20 cellular contexts compared by ENCODE assay signal in the genomic region with DNA sequence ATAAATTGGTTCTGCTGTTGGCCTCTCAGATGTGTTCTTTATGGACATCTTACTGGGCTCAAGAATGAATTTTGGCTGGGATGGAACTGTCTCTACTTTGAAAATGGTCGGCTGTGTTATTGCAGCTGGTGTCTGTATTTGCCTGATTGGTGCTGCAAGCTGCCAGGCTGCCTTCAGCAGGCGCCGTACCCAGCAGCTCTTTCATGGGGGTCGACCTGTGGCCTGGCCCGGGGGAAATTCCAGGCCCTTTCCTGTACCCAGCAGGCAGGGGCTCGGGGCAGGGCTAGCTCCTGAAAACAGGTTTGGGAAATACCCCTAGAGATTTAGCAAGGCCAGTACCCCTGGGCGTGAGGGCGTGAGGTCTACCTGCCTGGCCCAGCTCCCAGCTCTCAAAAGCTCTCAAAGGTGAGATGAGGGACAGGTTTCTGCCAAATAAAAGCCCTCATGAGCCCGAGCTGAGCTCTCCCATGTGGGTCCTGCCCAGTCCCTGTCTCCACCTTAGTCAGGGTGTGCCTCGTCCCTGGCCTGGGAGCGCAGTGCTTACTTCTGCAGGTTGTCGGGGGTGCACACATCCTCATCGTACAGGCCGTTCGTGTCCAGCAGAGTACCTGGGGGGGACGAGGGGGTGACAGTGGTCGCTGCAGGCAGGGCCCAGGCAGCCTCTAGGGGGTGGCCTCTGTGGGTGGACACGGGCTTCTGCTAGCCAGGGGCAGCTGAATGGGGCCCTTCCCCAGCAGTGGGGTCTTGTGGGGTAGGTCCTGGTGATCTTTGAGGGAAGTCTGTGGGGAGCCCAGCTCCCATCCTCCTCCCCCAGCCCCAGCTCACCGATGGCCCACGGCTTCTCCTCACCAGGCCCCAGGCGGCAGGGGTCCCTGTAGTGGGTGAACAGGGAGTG. TPM values are rescaled to one million over a fixed set of nuclear protein-coding genes. Genes with fewer than 3 reads are reported as not detected.
DNase-seq lines count a peak whose midpoint lies in the region; TF ChIP-seq lines count a peak whose summit lies in the region.
"Had no signal": no experiment of that assay in that cellular context is flagged by ENCODE, and none has a peak within 500 bp of the region (broad histone marks: within the 10 kb centered on the region; RNA-seq: fewer than 3 reads in every experiment).

No MANE protein-coding gene starts in this region.

- H2BK15ac ChIP-seq in neuronal stem cell (ENCODE audit: low read length): no peak overlapping the region

- H3K9me3 ChIP-seq in WERI-Rb-1 (ENCODE audit: severe bottlenecking) (no peaks in the 10 kb centered on the region), neuronal stem cell (replicated peaks in 1 of 2; ENCODE audit: control insufficient read depth in 2 of 2, insufficient read depth in 1 of 2, low read depth in 1 of 2, low read length in 2 of 2) (no peaks in the 10 kb centered on the region)
- H3K9me3 ChIP-seq: MG63, SJSA1 had no signal

- no peak overlapping the region for H2AFZ ChIP-seq in neuronal stem cell (ENCODE audit: low read length)

- peak; percentile 39 for DNase-seq in DMS 273 (lab: John Stamatoyannopoulos, UW; ENCODE audit: unreplicated experiment)
- DNase-seq in DMS 273 treated with DMSO at 0.1 percent for 48 hours (lab: John Stamatoyannopoulos, UW): no peak
- peak; percentile 78 for DNase-seq in H7
- no peak for DNase-seq in WERI-Rb-1
- DNase-seq in neuronal stem cell (ENCODE audit: low spot score): no peak
- no peak for DNase-seq in Kasumi-1 (lab: John Stamatoyannopoulos, UW)
- no peak for DNase-seq in activated CD4-positive, alpha-beta memory T cell treated with anti-CD3 and anti-CD28 coated beads for 36 hours
- DNase-seq in activated naive CD4-positive, alpha-beta T cell treated with Interleukin-2 at 50 U/mL for 16 hours: no peak
- DNase-seq: AML-193, COR-L47, GOT3, Karpas-422, MG63, NCI-H1048, NCI-H146, NCI-H2081, SW 1271 had no signal

- no peak for TF ChIP-seq CTCF in WERI-Rb-1 (IDR thresholded peaks at IDR 0.05; ENCODE audit: low read depth, low read length)

- H3K18ac ChIP-seq in neuronal stem cell (ENCODE audit: low read length): peak overlapping the region; percentile 53

- H2BK120ac ChIP-seq in neuronal stem cell (ENCODE audit: low read depth, low read length): peak overlapping the region; percentile 61

- H3K9me3 Mint-ChIP-seq in activated CD4-positive, alpha-beta memory T cell treated with anti-CD3 and anti-CD28 coated beads for 36 hours: no peaks in the 10 kb centered on the region

- peaks cover 8% of the 10 kb centered on the region for H3K4me1 Mint-ChIP-seq in activated CD4-positive, alpha-beta memory T cell treated with anti-CD3 and anti-CD28 coated beads for 36 hours (ENCODE audit: low read depth)

- peaks cover 1% of the 10 kb centered on the region for H3K36me3 Mint-ChIP-seq in activated CD4-positive, alpha-beta memory T cell treated with anti-CD3 and anti-CD28 coated beads for 36 hours

- peak overlapping the region; percentile 68 for H3K23ac ChIP-seq in neuronal stem cell (ENCODE audit: low read depth, low read length, poor library complexity)

- peaks cover 3% of the 10 kb centered on the region for H3K79me1 ChIP-seq in neuronal stem cell (ENCODE audit: low read depth, low read length)

- H3K27ac Mint-ChIP-seq in activated CD4-positive, alpha-beta memory T cell treated with anti-CD3 and anti-CD28 coated beads for 36 hours: no peak overlapping the region

- H3K27me3 Mint-ChIP-seq in activated CD4-positive, alpha-beta memory T cell treated with anti-CD3 and anti-CD28 coated beads for 36 hours: peaks cover 5% of the 10 kb centered on the region

- no peak overlapping the region for H3K4ac ChIP-seq in neuronal stem cell (ENCODE audit: low read length)

- H4K91ac ChIP-seq in neuronal stem cell (ENCODE audit: low read depth, low read length, poor library complexity): no peak overlapping the region

- H3K4me2 ChIP-seq in neuronal stem cell (ENCODE audit: insufficient read depth, low read length, poor library complexity, severe bottlenecking): no peak overlapping the region

- peak overlapping the region; percentile 6 for H2BK5ac ChIP-seq in neuronal stem cell (ENCODE audit: low read length)

- H3K27me3 ChIP-seq in H7 (ENCODE audit: control insufficient read depth, insufficient read depth, low read length) (no peaks in the 10 kb centered on the region), WERI-Rb-1 (ENCODE audit: insufficient read depth, low read depth, severe bottlenecking) (no peaks in the 10 kb centered on the region), neuronal stem cell (ENCODE audit: control insufficient read depth in 3 of 3, insufficient read depth in 3 of 3, low read depth in 1 of 3, low read length in 3 of 3) (no peaks in the 10 kb centered on the region)
- H3K27me3 ChIP-seq: MG63, SJSA1 had no signal

- peak overlapping the region; percentile 74 for H3K9ac ChIP-seq in neuronal stem cell (ENCODE audit: low read depth, low read length, poor library complexity)

- H3K4me1 ChIP-seq in neuronal stem cell (ENCODE audit: control insufficient read depth in 2 of 2, insufficient read depth in 1 of 2, low read depth in 1 of 2, low read length in 2 of 2): peaks cover 10 to 13% of the 10 kb centered on the region in 2 donors
- H3K4me1 ChIP-seq: SJSA1 had no signal

- CTCF ChIA-PET in activated CD4-positive, alpha-beta memory T cell treated with anti-CD3 and anti-CD28 coated beads for 36 hours (lab: Charles Lee): interaction anchor here (0.6 to 1.9 kb wide), 9 partner anchors 8 to 345 kb away, joined by 3 to 9 read pairs (median 3); no protein-coding TSS in a partner anchor

- peak overlapping the region; percentile 79 for H3K14ac ChIP-seq in neuronal stem cell (ENCODE audit: low read length)

- intact Hi-C loops in activated CD4-positive, alpha-beta memory T cell treated with anti-CD3 and anti-CD28 coated beads for 36 hours (cut with micrococcal nuclease): no loop called here

- no CpG with 5 or more reads among the region's 21 CpGs for WGBS in neuronal stem cell (ENCODE audit: extremely low coverage in 2 of 2, insufficient read length in 2 of 2, insufficient replicate concordance in 1 of 2), 2 donors

- POLR2A ChIA-PET in activated CD4-positive, alpha-beta memory T cell treated with anti-CD3 and anti-CD28 coated beads for 36 hours (lab: Charles Lee): no interaction called here

- H4K8ac ChIP-seq in neuronal stem cell (ENCODE audit: low read depth, low read length): no peak overlapping the region

- peak overlapping the region; percentile 74 for H2AK5ac ChIP-seq in neuronal stem cell (ENCODE audit: low read depth, low read length)

- no peak overlapping the region for H2BK12ac ChIP-seq in neuronal stem cell (ENCODE audit: low read length)

- no peak overlapping the region for H3K4me3 ChIP-seq in H7 (ENCODE audit: insufficient read depth, low read depth, low read length)
- no peak overlapping the region for H3K4me3 ChIP-seq in WERI-Rb-1 (ENCODE audit: low read depth, low read length)
- no peak overlapping the region for H3K4me3 ChIP-seq in neuronal stem cell (ENCODE audit: low read length in 2 of 2)
- H3K4me3 ChIP-seq: GM12878, MG63, SJSA1 had no signal

- H3K4me3 Mint-ChIP-seq in activated CD4-positive, alpha-beta memory T cell treated with anti-CD3 and anti-CD28 coated beads for 36 hours: no peak overlapping the region

- H3K27ac ChIP-seq in WERI-Rb-1 (peak overlapping the region; percentile 18; the same call in 1 of the 2 replicates), neuronal stem cell (replicated peaks; ENCODE audit: low read length) (no peak overlapping the region)
- H3K27ac ChIP-seq: 22Rv1, SJSA1 had no signal

- H3K36me3 ChIP-seq in H7 (replicated peaks; ENCODE audit: control insufficient read depth, insufficient read depth, low read length) (no peaks in the 10 kb centered on the region), WERI-Rb-1 (peaks cover 10% of the 10 kb centered on the region), neuronal stem cell (replicated peaks in 1 of 2; ENCODE audit: control insufficient read depth in 2 of 2, insufficient read depth in 2 of 2, low read length in 2 of 2) (peaks cover 4 to 7% of the 10 kb centered on the region in 2 donors)
- H3K36me3 ChIP-seq: MG63 had no signal

RNA-seq across cellular contexts. Expression of gene PRMT7, which starts 52.4 kb away (rescaled TPM):
- total RNA-seq in H7 (2014; rRNA removed; shearing (Covaris generic)): 34.6 and 56.5 TPM in 2 replicates
- polyA plus RNA-seq in neuronal stem cell (2013, experiment 1 of 2): 29.2 TPM
- polyA plus RNA-seq in neuronal stem cell (2013, experiment 2 of 2): 27.7 TPM
- 10 to 100 TPM; 60.4 to 62.8 TPM for total RNA-seq in activated CD4-positive, alpha-beta memory T cell treated with anti-CD3 and anti-CD28 coated beads for 36 hours

RNA-seq across cellular contexts. Expression of gene SLC7A6OS, which starts 52.5 kb away (rescaled TPM):
- 15.8 and 20.7 TPM in 2 replicates for total RNA-seq in H7 (2014; rRNA removed; shearing (Covaris generic))
- polyA plus RNA-seq in neuronal stem cell (2013, experiment 1 of 2): 11.8 TPM
- polyA plus RNA-seq in neuronal stem cell (2013, experiment 2 of 2): 12.4 TPM
- total RNA-seq in activated CD4-positive, alpha-beta memory T cell treated with anti-CD3 and anti-CD28 coated beads for 36 hours: 10 to 100 TPM; 20.6 to 22.2 TPM

Comparison
In these comparisons a context has a peak if more than half of its experiments do, and no peak if none do; other contexts are left out.
1. DNase-seq: peak in DMS 273 (single experiment) and H7 (single experiment); none in DMS 273 treated with DMSO at 0.1 percent for 48 hours (single experiment), WERI-Rb-1 (single experiment), neuronal stem cell (single experiment), Kasumi-1 (0 of 2), activated CD4-positive, alpha-beta memory T cell treated with anti-CD3 and anti-CD28 coated beads for 36 hours (single experiment) and activated naive CD4-positive, alpha-beta T cell treated with Interleukin-2 at 50 U/mL for 16 hours (single experiment).